Comparison of ENCODE assay signal across 2 cellular contexts in genomic region chr13:59324401-59324800, GRCh38.
DNase-seq lines count a peak whose midpoint lies in the region; ATAC-seq, FAIRE-seq and TF ChIP-seq lines count a peak whose summit lies in the region.
"Not testable (repeated sequence)": the region's sequence is repeated elsewhere in the genome, so short reads cannot be mapped to it uniquely, and the experiment has no call there.

No MANE protein-coding gene starts in this region.

- not testable (repeated sequence) for H3K4me1 ChIP-seq in A549; HEK293 (ENCODE audit: control insufficient read depth, insufficient read depth, low read length)

- not testable (repeated sequence) for DNase-seq in A549 (ENCODE audit: low read depth in 1 of 2, low spot score in 1 of 2)

- ATAC-seq in A549, result not testable (repeated sequence)

- not testable (repeated sequence) for H3K9me3 ChIP-seq in A549; HEK293 (ENCODE audit: control insufficient read depth, insufficient read depth, low read depth, low read length)

- H3K4me2 ChIP-seq in A549, result not testable (repeated sequence)

- WGBS in A549 (ENCODE audit: missing lambda C conversion rate), result 48% methylated on average over 4 of the region's 4 CpGs

- CTCF ChIA-PET in A549 (lab: Yijun Ruan, JAX), result not testable (repeated sequence)
- CTCF ChIA-PET in HEK293 (lab: Yijun Ruan, JAX), result interaction anchor here (0.6 kb wide), 2 partner anchors 60 to 278 kb away, joined by 3 read pairs; no protein-coding TSS in a partner anchor

- not testable (repeated sequence) for H3K4me3 ChIP-seq in A549; HEK293 (ENCODE audit: low read depth, low read length)

- FAIRE-seq in A549 (lab: Jason Lieb, UNC), result not testable (repeated sequence)

- not testable (repeated sequence) for TF ChIP-seq EP300 in A549 (IDR thresholded peaks at IDR 0.05)

- H3K36me3 ChIP-seq in HEK293 (ENCODE audit: control insufficient read depth in 2 of 2, insufficient read depth in 1 of 2, low read length in 2 of 2), result not testable (repeated sequence)

- TF ChIP-seq CTCF in A549 (IDR thresholded peaks at IDR 0.05); HEK293 (tag by site-specific recombination; IDR thresholded peaks at IDR 0.05): not testable (repeated sequence)

- TF ChIP-seq RAD21 in A549 (conservative IDR thresholded peaks at IDR 0.05 in 1 of 2, IDR thresholded peaks at IDR 0.05 in 1 of 2), result not testable (repeated sequence)

- TF ChIP-seq POLR2A in A549 (IDR thresholded peaks at IDR 0.05; ENCODE audit: low read length), result not testable (repeated sequence)

- not testable (repeated sequence) for H3K27ac ChIP-seq in A549; HEK293 (ENCODE audit: extremely low read depth, low read depth, low read length)

- POLR2A ChIA-PET in A549 (lab: Yijun Ruan, JAX); HEK293 (lab: Yijun Ruan, JAX): not testable (repeated sequence)

TF ChIP-seq in A549, 52 proteins besides CTCF, POLR2A, EP300 and RAD21:
- peak; percentile 44 for TF ChIP-seq ZC3H11A (IDR thresholded peaks at IDR 0.05)

TF ChIP-seq in HEK293, 187 proteins besides CTCF, POLR2A, EP300 and RAD21:
- 0 out of 2 replicates have a peak, but pooled peaks have one; percentile 41 for TF ChIP-seq ZBTB11 (tag by site-specific recombination; conservative IDR thresholded peaks at IDR 0.05; ENCODE audit: low read depth)
- peak; percentile 77; the same call in 1 of the 2 replicates for TF ChIP-seq ZNF394 (tag by site-specific recombination; IDR thresholded peaks at IDR 0.05; ENCODE audit: borderline replicate concordance)
- peak; percentile 31; the same call in 1 of the 2 replicates for TF ChIP-seq ZNF623 (tag by site-specific recombination; IDR thresholded peaks at IDR 0.05)
- TF ChIP-seq ZNF140 (tag by site-specific recombination; IDR thresholded peaks at IDR 0.05), result peak; percentile 85
- peak; percentile 69 for TF ChIP-seq ZNF426 (tag by site-specific recombination; IDR thresholded peaks at IDR 0.05)
- peak; percentile 66 for TF ChIP-seq ZNF555 (tag by site-specific recombination; conservative IDR thresholded peaks at IDR 0.05)
- TF ChIP-seq ZNF518A (tag by site-specific recombination; conservative IDR thresholded peaks at IDR 0.05; ENCODE audit: low read depth), result peak; percentile 59; the same call in 1 of the 2 replicates
